1 cellular context compared by ENCODE assay signal in the genomic region with DNA sequence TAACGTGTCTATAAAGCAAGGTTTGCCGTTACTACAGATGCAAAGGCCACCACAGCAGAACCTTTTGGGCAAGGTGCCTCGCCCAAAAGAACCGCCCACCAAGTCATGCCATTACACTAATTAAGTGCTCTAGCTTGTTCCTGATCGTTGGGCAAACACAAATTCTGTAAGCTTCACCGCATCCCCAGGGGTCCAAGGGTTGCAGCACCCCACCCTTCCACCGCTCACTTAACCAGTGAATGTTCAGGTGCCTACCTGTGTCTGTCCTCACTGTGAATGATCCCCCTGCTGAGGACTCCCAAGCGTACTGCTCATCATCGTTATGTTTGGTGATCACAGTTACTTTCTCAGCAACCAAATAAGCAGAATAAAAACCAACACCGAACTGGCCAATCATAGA.
TF ChIP-seq lines count a peak whose summit lies in the region.

No MANE protein-coding gene starts in this region.

TF ChIP-seq in IMR-90, 13 proteins besides CTCF, POLR2A, EP300 and RAD21:
- no peak for TF ChIP-seq RCOR1 (IDR thresholded peaks at IDR 0.05; ENCODE audit: insufficient replicate concordance, low read length)
- TF ChIP-seq, protein P1, sequence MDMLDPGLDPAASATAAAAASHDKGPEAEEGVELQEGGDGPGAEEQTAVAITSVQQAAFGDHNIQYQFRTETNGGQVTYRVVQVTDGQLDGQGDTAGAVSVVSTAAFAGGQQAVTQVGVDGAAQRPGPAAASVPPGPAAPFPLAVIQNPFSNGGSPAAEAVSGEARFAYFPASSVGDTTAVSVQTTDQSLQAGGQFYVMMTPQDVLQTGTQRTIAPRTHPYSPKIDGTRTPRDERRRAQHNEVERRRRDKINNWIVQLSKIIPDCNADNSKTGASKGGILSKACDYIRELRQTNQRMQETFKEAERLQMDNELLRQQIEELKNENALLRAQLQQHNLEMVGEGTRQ (IDR thresholded peaks at IDR 0.05; ENCODE audit: low read depth, low read length) = no peak
- TF ChIP-seq MAZ (IDR thresholded peaks at IDR 0.05; ENCODE audit: borderline replicate concordance, low read depth, low read length) = no peak
- no peak for TF ChIP-seq SMC3 (IDR thresholded peaks at IDR 0.05; ENCODE audit: low read depth, low read length)
- TF ChIP-seq, protein P2, sequence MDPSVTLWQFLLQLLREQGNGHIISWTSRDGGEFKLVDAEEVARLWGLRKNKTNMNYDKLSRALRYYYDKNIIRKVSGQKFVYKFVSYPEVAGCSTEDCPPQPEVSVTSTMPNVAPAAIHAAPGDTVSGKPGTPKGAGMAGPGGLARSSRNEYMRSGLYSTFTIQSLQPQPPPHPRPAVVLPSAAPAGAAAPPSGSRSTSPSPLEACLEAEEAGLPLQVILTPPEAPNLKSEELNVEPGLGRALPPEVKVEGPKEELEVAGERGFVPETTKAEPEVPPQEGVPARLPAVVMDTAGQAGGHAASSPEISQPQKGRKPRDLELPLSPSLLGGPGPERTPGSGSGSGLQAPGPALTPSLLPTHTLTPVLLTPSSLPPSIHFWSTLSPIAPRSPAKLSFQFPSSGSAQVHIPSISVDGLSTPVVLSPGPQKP (IDR thresholded peaks at IDR 0.05; ENCODE audit: borderline replicate concordance, low read depth, low read length) = no peak
- TF ChIP-seq NFE2L2 (IDR thresholded peaks at IDR 0.05; ENCODE audit: low read depth, low read length) = no peak
- TF ChIP-seq MAFK (IDR thresholded peaks at IDR 0.05; ENCODE audit: low read depth, low read length) = no peak
- TF ChIP-seq FOS (IDR thresholded peaks at IDR 0.05; ENCODE audit: low read depth, low read length) = no peak
- no peak for TF ChIP-seq RFX5 (IDR thresholded peaks at IDR 0.05; ENCODE audit: low read depth, low read length)
- TF ChIP-seq CEBPB (IDR thresholded peaks at IDR 0.05; ENCODE audit: low read depth, low read length) = no peak
- TF ChIP-seq CHD1 (IDR thresholded peaks at IDR 0.05; ENCODE audit: low read depth, low read length) = no peak
- TF ChIP-seq MXI1 (IDR thresholded peaks at IDR 0.05; ENCODE audit: borderline replicate concordance, low read depth, low read length) = no peak
TF ChIP-seq in IMR-90: peak in this region for 0.
